8 cellular contexts compared by ENCODE assay signal in the genomic region with DNA sequence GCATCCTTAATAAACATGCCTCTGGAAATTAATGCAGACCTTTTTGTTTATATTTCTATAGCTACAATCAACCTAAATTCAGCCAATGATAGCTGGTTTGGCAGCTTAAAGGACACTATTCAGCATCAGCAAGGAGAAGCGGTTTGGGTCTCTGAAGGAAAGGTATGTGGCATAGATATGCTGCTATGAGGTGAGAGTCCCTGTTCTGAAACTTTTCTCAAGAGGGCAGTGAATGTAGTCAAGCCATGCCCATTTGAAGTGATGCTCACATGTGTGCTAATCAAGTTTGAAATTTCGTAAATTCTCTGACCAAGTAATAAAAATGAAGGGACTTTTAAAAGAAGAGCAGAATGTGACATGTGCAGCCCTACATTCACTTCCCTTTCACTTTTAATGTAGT.
"Had no signal": no experiment of that assay in that cellular context is flagged by ENCODE, and none has a peak within 500 bp of the region (broad histone marks: within the 10 kb centered on the region; RNA-seq: fewer than 3 reads in every experiment).

No MANE protein-coding gene starts in this region.

- ATAC-seq: GM12878 had no signal

- FAIRE-seq: G401.6, GM12878, GM12891, GM12892, GM18507, GM19239 had no signal

- H3K4me3 ChIP-seq: GM12878 had no signal

- DNase-seq: GDM1, GF-D8 had no signal
